1 cellular context compared by ENCODE assay signal in the genomic region with DNA sequence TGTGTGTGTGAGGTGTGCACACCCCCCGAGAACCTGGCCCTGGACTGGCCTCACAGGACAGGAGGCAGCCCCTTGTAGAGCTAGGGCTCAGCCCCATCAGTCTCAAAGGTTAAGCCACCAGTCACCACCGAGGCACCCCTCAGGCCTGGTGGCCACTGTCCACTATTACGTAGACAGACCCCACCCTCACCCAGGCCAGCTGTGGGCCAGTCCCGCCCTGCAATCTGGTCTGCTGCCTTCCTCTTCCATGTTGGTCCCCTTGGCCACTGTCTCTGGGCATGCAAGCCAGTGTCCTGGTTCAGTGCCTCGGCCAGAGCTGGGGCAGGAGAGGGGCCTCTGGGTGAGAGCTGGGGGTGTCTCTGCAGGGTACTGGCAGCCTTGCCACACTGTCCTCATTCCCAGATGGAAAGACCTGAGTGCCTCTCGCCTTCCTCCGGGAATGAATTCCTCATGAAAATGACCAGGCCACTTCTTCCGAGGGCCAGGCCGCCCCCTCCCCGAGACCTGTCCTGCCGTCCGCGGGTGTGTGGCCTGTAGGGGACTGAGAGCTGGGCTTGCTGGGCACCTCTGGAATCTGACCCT.
TF ChIP-seq lines count a peak whose summit lies in the region.

No MANE protein-coding gene starts in this region.

TF ChIP-seq in endothelial cell of umbilical vein, 7 proteins besides CTCF, POLR2A, EP300 and RAD21:
- TF ChIP-seq MYC (IDR thresholded peaks at IDR 0.05; ENCODE audit: low read depth, low read length): no peak
- TF ChIP-seq JUN (IDR thresholded peaks at IDR 0.05; ENCODE audit: borderline replicate concordance, insufficient read depth, insufficient read length, low read depth): no peak
- no peak for TF ChIP-seq POLR2AphosphoS5 (IDR thresholded peaks at IDR 0.05; ENCODE audit: insufficient read depth, low read depth, low read length)
- no peak for TF ChIP-seq EZH2 (IDR thresholded peaks at IDR 0.05; ENCODE audit: borderline replicate concordance, low read depth, low read length, severe bottlenecking)
- no peak for TF ChIP-seq GATA2 (IDR thresholded peaks at IDR 0.05; ENCODE audit: insufficient read depth, insufficient read length, low read depth, low read length)
- TF ChIP-seq, protein P1, sequence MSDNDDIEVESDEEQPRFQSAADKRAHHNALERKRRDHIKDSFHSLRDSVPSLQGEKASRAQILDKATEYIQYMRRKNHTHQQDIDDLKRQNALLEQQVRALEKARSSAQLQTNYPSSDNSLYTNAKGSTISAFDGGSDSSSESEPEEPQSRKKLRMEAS (IDR thresholded peaks at IDR 0.05; ENCODE audit: insufficient read depth, insufficient read length): no peak
- no peak for TF ChIP-seq FOS (IDR thresholded peaks at IDR 0.05; ENCODE audit: borderline replicate concordance, insufficient read depth, low read length)
